14 cellular contexts compared by ENCODE assay signal in the genomic region with DNA sequence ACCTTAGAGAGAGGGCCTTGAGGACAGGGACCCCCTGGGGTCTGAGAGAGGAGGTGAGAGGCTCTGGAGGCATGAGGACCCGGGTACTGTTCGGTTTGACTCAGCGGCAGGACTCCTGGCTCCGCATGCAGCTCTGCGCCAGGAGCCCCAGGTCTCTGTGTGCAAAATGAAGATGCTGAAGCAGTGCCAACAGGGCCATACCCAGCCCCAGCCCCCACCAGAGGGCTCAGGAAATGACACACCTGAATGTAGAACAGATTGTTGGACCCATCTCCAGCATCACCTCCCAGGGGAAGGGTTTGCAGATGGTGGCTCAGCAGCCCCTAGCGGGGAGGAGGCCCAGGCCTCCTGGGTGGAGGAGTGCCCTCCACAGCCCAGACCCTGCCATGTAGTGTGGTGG.
"Had no signal": no experiment of that assay in that cellular context is flagged by ENCODE, and none has a peak within 500 bp of the region (broad histone marks: within the 10 kb centered on the region; RNA-seq: fewer than 3 reads in every experiment).

No MANE protein-coding gene starts in this region.

- H3K27me3 ChIP-seq: brain microvascular endothelial cell, dorsolateral prefrontal cortex, left lung, ovary, thyroid gland had no signal

- H3K4me1 Mint-ChIP-seq: activated naive CD4-positive, alpha-beta T cell treated with anti-CD3 and anti-CD28 coated beads, Interleukin-2, amount 50 U/mL, for 24 hours; memory B cell had no signal

- H3K9me3 ChIP-seq: left lung, ovary, thyroid gland had no signal

- H3K27me3 Mint-ChIP-seq: activated naive CD4-positive, alpha-beta T cell treated with anti-CD3 and anti-CD28 coated beads, Interleukin-2, amount 50 U/mL, for 24 hours; memory B cell had no signal

- DNase-seq: activated effector memory CD4-positive, alpha-beta T cell treated with Interleukin-2 at 50 U/mL for 16 hours; activated T-cell treated with anti-CD3 and anti-CD28 coated beads, Interleukin-2, amount 50 U/mL, for 1 hour; brain microvascular endothelial cell; glutamatergic neuron; stimulated activated CD4-positive, alpha-beta T cell treated with anti-CD3 and anti-CD28 coated beads, Interleukin-15, amount 100 ng/mL, for 24 hours; stimulated activated CD4-positive, alpha-beta T cell treated with anti-CD3 and anti-CD28 coated beads, Interleukin-4, amount 100 ng/mL, for 4 hours; thyroid gland had no signal

- H3K36me3 Mint-ChIP-seq: activated naive CD4-positive, alpha-beta T cell treated with anti-CD3 and anti-CD28 coated beads, Interleukin-2, amount 50 U/mL, for 24 hours; memory B cell had no signal

- H3K36me3 ChIP-seq: brain microvascular endothelial cell, left lung, ovary, thyroid gland had no signal

- H3K9me3 Mint-ChIP-seq: activated naive CD4-positive, alpha-beta T cell treated with anti-CD3 and anti-CD28 coated beads, Interleukin-2, amount 50 U/mL, for 24 hours; memory B cell had no signal

- H3K27ac Mint-ChIP-seq: activated naive CD4-positive, alpha-beta T cell treated with anti-CD3 and anti-CD28 coated beads, Interleukin-2, amount 50 U/mL, for 24 hours; memory B cell had no signal

- H3K4me3 ChIP-seq: dorsolateral prefrontal cortex, left lung, ovary, thyroid gland had no signal

- ATAC-seq: activated CD4-positive, CD25-positive, alpha-beta regulatory T cell treated with anti-CD3 and anti-CD28 coated beads, Interleukin-2, amount 50 U/mL, for 24 hours; esophagus mucosa had no signal

- H3K27ac ChIP-seq: brain microvascular endothelial cell, left lung, thyroid gland had no signal

- H3K4me3 Mint-ChIP-seq: activated naive CD4-positive, alpha-beta T cell treated with anti-CD3 and anti-CD28 coated beads, Interleukin-2, amount 50 U/mL, for 24 hours; memory B cell had no signal
